Comparison of ENCODE assay signal across 11 cellular contexts in genomic region chr11:43021466-43021865, GRCh38.
DNase-seq lines count a peak whose midpoint lies in the region; ATAC-seq and TF ChIP-seq lines count a peak whose summit lies in the region.
"Had no signal": no experiment of that assay in that cellular context is flagged by ENCODE, and none has a peak within 500 bp of the region (broad histone marks: within the 10 kb centered on the region; RNA-seq: fewer than 3 reads in every experiment).

No MANE protein-coding gene starts in this region.

- H3K27me3 Mint-ChIP-seq in activated CD8-positive, alpha-beta T cell treated with anti-CD3 and anti-CD28 coated beads for 36 hours = no peaks in the 10 kb centered on the region
- H3K27me3 Mint-ChIP-seq in activated CD8-positive, alpha-beta T cell treated with anti-CD3 and anti-CD28 coated beads, Interleukin-2, amount 10 ng/mL, durations not matched to agents 7 days and 5 days (ENCODE audit: low read depth) = no peaks in the 10 kb centered on the region
- H3K27me3 Mint-ChIP-seq: activated naive CD8-positive, alpha-beta T cell had no signal

- H3K9me3 Mint-ChIP-seq in activated CD8-positive, alpha-beta T cell treated with anti-CD3 and anti-CD28 coated beads for 36 hours = no peaks in the 10 kb centered on the region
- H3K9me3 Mint-ChIP-seq in activated CD8-positive, alpha-beta T cell treated with anti-CD3 and anti-CD28 coated beads, Interleukin-2, amount 10 ng/mL, durations not matched to agents 7 days and 5 days (ENCODE audit: insufficient read depth) = no peaks in the 10 kb centered on the region

- ATAC-seq in activated CD8-positive, alpha-beta T cell treated with anti-CD3 and anti-CD28 coated beads for 36 hours = no peak
- no peak for ATAC-seq in activated CD8-positive, alpha-beta T cell treated with anti-CD3 and anti-CD28 coated beads, Interleukin-2, amount 10 ng/mL, durations not matched to agents 7 days and 5 days
- ATAC-seq in HG03439 (IDR thresholded peaks at IDR 0.05; ENCODE audit: unreplicated experiment) (peak; percentile 63), RWPE2 (ENCODE audit: low read depth) (peak; percentile 36; the same call in 1 of the 3 replicates), HG02763 (IDR thresholded peaks at IDR 0.05; ENCODE audit: unreplicated experiment) (no peak)

- POLR2A ChIA-PET in activated CD8-positive, alpha-beta T cell treated with anti-CD3 and anti-CD28 coated beads for 36 hours (lab: Charles Lee) = no interaction called here
- POLR2A ChIA-PET in activated CD8-positive, alpha-beta T cell treated with anti-CD3 and anti-CD28 coated beads, Interleukin-2, amount 10 ng/mL, durations not matched to agents 7 days and 5 days (lab: Charles Lee) = no interaction called here

- H3K9me3 ChIP-seq in RWPE2 (ENCODE audit: severe bottlenecking) = no peaks in the 10 kb centered on the region
- H3K9me3 ChIP-seq: BLaER1 treated with 17β-estradiol and CSF1 and Interleukin-3, amounts not matched to agents 10 nM and 100 nM; stomach had no signal

- no peak overlapping the region for H3K4me3 Mint-ChIP-seq in activated CD8-positive, alpha-beta T cell treated with anti-CD3 and anti-CD28 coated beads for 36 hours
- no peak overlapping the region for H3K4me3 Mint-ChIP-seq in activated CD8-positive, alpha-beta T cell treated with anti-CD3 and anti-CD28 coated beads, Interleukin-2, amount 10 ng/mL, durations not matched to agents 7 days and 5 days
- H3K4me3 Mint-ChIP-seq: activated naive CD8-positive, alpha-beta T cell had no signal

- DNase-seq in activated CD8-positive, alpha-beta T cell treated with anti-CD3 and anti-CD28 coated beads for 36 hours = peak; percentile 2
- no peak for DNase-seq in activated CD8-positive, alpha-beta T cell treated with anti-CD3 and anti-CD28 coated beads, Interleukin-2, amount 10 ng/mL, durations not matched to agents 7 days and 5 days
- no peak for DNase-seq in RWPE2 (ENCODE audit: low spot score)
- peak; percentile 27 for DNase-seq in superior temporal gyrus (ENCODE audit: extremely low spot score)
- no peak for DNase-seq in NCI-H1930 (lab: John Stamatoyannopoulos, UW)
- DNase-seq in stimulated activated CD8-positive, alpha-beta memory T cell treated with anti-CD3 and anti-CD28 coated beads, Interleukin-4, amount 100 ng/mL, for 48 hours = no peak
- DNase-seq: stomach had no signal

- no peak overlapping the region for H3K27ac Mint-ChIP-seq in activated CD8-positive, alpha-beta T cell treated with anti-CD3 and anti-CD28 coated beads for 36 hours
- H3K27ac Mint-ChIP-seq in activated CD8-positive, alpha-beta T cell treated with anti-CD3 and anti-CD28 coated beads, Interleukin-2, amount 10 ng/mL, durations not matched to agents 7 days and 5 days = no peak overlapping the region
- H3K27ac Mint-ChIP-seq: activated naive CD8-positive, alpha-beta T cell had no signal

- no peaks in the 10 kb centered on the region for H3K36me3 ChIP-seq in RWPE2 (ENCODE audit: low read depth)
- H3K36me3 ChIP-seq: BLaER1 treated with 17β-estradiol and CSF1 and Interleukin-3, amounts not matched to agents 10 nM and 100 nM; stomach had no signal

- H3K4me1 Mint-ChIP-seq in activated CD8-positive, alpha-beta T cell treated with anti-CD3 and anti-CD28 coated beads for 36 hours (ENCODE audit: low read depth) = no peaks in the 10 kb centered on the region
- no peaks in the 10 kb centered on the region for H3K4me1 Mint-ChIP-seq in activated CD8-positive, alpha-beta T cell treated with anti-CD3 and anti-CD28 coated beads, Interleukin-2, amount 10 ng/mL, durations not matched to agents 7 days and 5 days (ENCODE audit: low read depth)

- no peak overlapping the region for H3K27ac ChIP-seq in RWPE2 (ENCODE audit: poor library complexity, severe bottlenecking)
- H3K27ac ChIP-seq: BLaER1 treated with 17β-estradiol and CSF1 and Interleukin-3, amounts not matched to agents 10 nM and 100 nM; stomach had no signal

- intact Hi-C loops in activated CD8-positive, alpha-beta T cell treated with anti-CD3 and anti-CD28 coated beads for 36 hours (cut with micrococcal nuclease) = no loop called here

- H3K36me3 Mint-ChIP-seq in activated CD8-positive, alpha-beta T cell treated with anti-CD3 and anti-CD28 coated beads for 36 hours (ENCODE audit: low read depth) = no peaks in the 10 kb centered on the region
- H3K36me3 Mint-ChIP-seq in activated CD8-positive, alpha-beta T cell treated with anti-CD3 and anti-CD28 coated beads, Interleukin-2, amount 10 ng/mL, durations not matched to agents 7 days and 5 days (ENCODE audit: low read depth) = no peaks in the 10 kb centered on the region
- H3K36me3 Mint-ChIP-seq: activated naive CD8-positive, alpha-beta T cell had no signal

- no peak for TF ChIP-seq CTCF in activated CD8-positive, alpha-beta T cell treated with anti-CD3 and anti-CD28 coated beads for 36 hours (IDR thresholded peaks at IDR 0.05)
- peak; percentile 27 for TF ChIP-seq CTCF in RWPE2 (IDR thresholded peaks at IDR 0.05; ENCODE audit: poor library complexity, severe bottlenecking)

- H3K4me3 ChIP-seq in RWPE2 (ENCODE audit: severe bottlenecking) = no peak overlapping the region
- H3K4me3 ChIP-seq: BLaER1 treated with 17β-estradiol and CSF1 and Interleukin-3, amounts not matched to agents 10 nM and 100 nM; stomach had no signal

- H3K4me1 ChIP-seq in RWPE2 (ENCODE audit: insufficient read depth, poor library complexity, severe bottlenecking) = no peaks in the 10 kb centered on the region
- H3K4me1 ChIP-seq: stomach had no signal

- CTCF ChIA-PET in activated CD8-positive, alpha-beta T cell treated with anti-CD3 and anti-CD28 coated beads for 36 hours (lab: Charles Lee) = no interaction called here
- CTCF ChIA-PET in activated CD8-positive, alpha-beta T cell treated with anti-CD3 and anti-CD28 coated beads, Interleukin-2, amount 10 ng/mL, durations not matched to agents 7 days and 5 days (lab: Charles Lee) = no interaction called here

- no peaks in the 10 kb centered on the region for H3K27me3 ChIP-seq in RWPE2 (ENCODE audit: insufficient read depth, poor library complexity, severe bottlenecking)
- H3K27me3 ChIP-seq: BLaER1 treated with 17β-estradiol and CSF1 and Interleukin-3, amounts not matched to agents 10 nM and 100 nM; stomach had no signal

Comparison
In these comparisons a context has a peak if more than half of its experiments do, and no peak if none do; other contexts are left out.
1. DNase-seq: peak in activated CD8-positive, alpha-beta T cell treated with anti-CD3 and anti-CD28 coated beads for 36 hours (single experiment) and superior temporal gyrus (single experiment); none in activated CD8-positive, alpha-beta T cell treated with anti-CD3 and anti-CD28 coated beads, Interleukin-2, amount 10 ng/mL, durations not matched to agents 7 days and 5 days (single experiment), RWPE2 (single experiment), NCI-H1930 (0 of 2) and stimulated activated CD8-positive, alpha-beta memory T cell treated with anti-CD3 and anti-CD28 coated beads, Interleukin-4, amount 100 ng/mL, for 48 hours (single experiment).
2. ATAC-seq: peak in HG03439 (single experiment) and RWPE2 (single experiment); none in activated CD8-positive, alpha-beta T cell treated with anti-CD3 and anti-CD28 coated beads for 36 hours (single experiment), activated CD8-positive, alpha-beta T cell treated with anti-CD3 and anti-CD28 coated beads, Interleukin-2, amount 10 ng/mL, durations not matched to agents 7 days and 5 days (single experiment) and HG02763 (single experiment).